ENCODE assay signal across 1 cellular context in the genomic region with DNA sequence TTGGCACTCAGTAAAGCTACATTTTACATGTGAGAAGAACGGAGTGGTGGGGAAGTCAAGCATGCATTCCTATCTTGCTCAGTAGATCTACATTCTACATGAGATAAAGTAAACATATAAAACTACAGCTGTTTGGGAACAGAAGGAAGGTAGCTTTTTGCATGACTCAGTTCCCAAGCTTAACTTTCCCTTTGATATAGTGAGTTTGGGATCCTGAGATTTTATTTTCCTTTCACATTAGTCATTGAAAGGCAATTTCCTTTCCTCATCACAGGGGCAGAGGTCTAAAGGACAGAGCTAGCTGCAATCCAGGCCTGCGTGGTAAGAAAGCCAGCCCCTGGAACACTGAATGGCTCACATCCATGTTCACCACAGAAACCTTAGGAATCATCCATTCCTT.
A peak's percentile ranks its signal among the peaks of the same experiment; 100 is the strongest.
TF ChIP-seq lines count a peak whose summit lies in the region.

No MANE protein-coding gene starts in this region.

TF ChIP-seq in HepG2, 621 proteins besides CTCF, POLR2A, EP300 and RAD21 (continued from another document):
- TF ChIP-seq FOSL2 (CRISPR knock-in tag; IDR thresholded peaks at IDR 0.05) (peak; percentile 75), NCOA5 (CRISPR knock-in tag; IDR thresholded peaks at IDR 0.05) (no peak), GFI1 (CRISPR knock-in tag; IDR thresholded peaks at IDR 0.05; ENCODE audit: borderline replicate concordance) (peak; percentile 93), ZNF496 (CRISPR knock-in tag; IDR thresholded peaks at IDR 0.05; ENCODE audit: insufficient replicate concordance) (no peak), CEBPB (IDR thresholded peaks at IDR 0.05; ENCODE audit: borderline replicate concordance, low read depth, low read length) (no peak), ATF1 (CRISPR knock-in tag; IDR thresholded peaks at IDR 0.05) (no peak), ZNF160 (CRISPR knock-in tag; IDR thresholded peaks at IDR 0.05) (no peak), JUNB (CRISPR knock-in tag; IDR thresholded peaks at IDR 0.05; ENCODE audit: borderline replicate concordance) (0 out of 2 replicates have a peak, but pooled peaks have one; percentile 39), KDM1A (CRISPR knock-in tag; IDR thresholded peaks at IDR 0.05) (no peak), ZNF550 (CRISPR knock-in tag; IDR thresholded peaks at IDR 0.05; ENCODE audit: borderline replicate concordance) (no peak), RXRB (CRISPR knock-in tag; IDR thresholded peaks at IDR 0.05; ENCODE audit: borderline replicate concordance) (no peak), ZNF101 (CRISPR knock-in tag; IDR thresholded peaks at IDR 0.05; ENCODE audit: borderline replicate concordance, low read depth) (no peak), EED (CRISPR knock-in tag; IDR thresholded peaks at IDR 0.05) (no peak), ZNF207 (IDR thresholded peaks at IDR 0.05; ENCODE audit: borderline replicate concordance) (no peak), ISX (CRISPR knock-in tag; conservative IDR thresholded peaks at IDR 0.05) (no peak)
- TF ChIP-seq, protein P1, sequence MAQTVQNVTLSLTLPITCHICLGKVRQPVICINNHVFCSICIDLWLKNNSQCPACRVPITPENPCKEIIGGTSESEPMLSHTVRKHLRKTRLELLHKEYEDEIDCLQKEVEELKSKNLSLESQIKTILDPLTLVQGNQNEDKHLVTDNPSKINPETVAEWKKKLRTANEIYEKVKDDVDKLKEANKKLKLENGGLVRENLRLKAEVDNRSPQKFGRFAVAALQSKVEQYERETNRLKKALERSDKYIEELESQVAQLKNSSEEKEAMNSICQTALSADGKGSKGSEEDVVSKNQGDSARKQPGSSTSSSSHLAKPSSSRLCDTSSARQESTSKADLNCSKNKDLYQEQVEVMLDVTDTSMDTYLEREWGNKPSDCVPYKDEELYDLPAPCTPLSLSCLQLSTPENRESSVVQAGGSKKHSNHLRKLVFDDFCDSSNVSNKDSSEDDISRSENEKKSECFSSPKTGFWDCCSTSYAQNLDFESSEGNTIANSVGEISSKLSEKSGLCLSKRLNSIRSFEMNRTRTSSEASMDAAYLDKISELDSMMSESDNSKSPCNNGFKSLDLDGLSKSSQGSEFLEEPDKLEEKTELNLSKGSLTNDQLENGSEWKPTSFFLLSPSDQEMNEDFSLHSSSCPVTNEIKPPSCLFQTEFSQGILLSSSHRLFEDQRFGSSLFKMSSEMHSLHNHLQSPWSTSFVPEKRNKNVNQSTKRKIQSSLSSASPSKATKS (CRISPR knock-in tag; IDR thresholded peaks at IDR 0.05): no peak
- TF ChIP-seq, protein P2, sequence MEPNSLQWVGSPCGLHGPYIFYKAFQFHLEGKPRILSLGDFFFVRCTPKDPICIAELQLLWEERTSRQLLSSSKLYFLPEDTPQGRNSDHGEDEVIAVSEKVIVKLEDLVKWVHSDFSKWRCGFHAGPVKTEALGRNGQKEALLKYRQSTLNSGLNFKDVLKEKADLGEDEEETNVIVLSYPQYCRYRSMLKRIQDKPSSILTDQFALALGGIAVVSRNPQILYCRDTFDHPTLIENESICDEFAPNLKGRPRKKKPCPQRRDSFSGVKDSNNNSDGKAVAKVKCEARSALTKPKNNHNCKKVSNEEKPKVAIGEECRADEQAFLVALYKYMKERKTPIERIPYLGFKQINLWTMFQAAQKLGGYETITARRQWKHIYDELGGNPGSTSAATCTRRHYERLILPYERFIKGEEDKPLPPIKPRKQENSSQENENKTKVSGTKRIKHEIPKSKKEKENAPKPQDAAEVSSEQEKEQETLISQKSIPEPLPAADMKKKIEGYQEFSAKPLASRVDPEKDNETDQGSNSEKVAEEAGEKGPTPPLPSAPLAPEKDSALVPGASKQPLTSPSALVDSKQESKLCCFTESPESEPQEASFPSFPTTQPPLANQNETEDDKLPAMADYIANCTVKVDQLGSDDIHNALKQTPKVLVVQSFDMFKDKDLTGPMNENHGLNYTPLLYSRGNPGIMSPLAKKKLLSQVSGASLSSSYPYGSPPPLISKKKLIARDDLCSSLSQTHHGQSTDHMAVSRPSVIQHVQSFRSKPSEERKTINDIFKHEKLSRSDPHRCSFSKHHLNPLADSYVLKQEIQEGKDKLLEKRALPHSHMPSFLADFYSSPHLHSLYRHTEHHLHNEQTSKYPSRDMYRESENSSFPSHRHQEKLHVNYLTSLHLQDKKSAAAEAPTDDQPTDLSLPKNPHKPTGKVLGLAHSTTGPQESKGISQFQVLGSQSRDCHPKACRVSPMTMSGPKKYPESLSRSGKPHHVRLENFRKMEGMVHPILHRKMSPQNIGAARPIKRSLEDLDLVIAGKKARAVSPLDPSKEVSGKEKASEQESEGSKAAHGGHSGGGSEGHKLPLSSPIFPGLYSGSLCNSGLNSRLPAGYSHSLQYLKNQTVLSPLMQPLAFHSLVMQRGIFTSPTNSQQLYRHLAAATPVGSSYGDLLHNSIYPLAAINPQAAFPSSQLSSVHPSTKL (CRISPR knock-in tag; IDR thresholded peaks at IDR 0.05): peak; percentile 30; the same call in 1 of the 2 replicates
- TF ChIP-seq, protein P3, sequence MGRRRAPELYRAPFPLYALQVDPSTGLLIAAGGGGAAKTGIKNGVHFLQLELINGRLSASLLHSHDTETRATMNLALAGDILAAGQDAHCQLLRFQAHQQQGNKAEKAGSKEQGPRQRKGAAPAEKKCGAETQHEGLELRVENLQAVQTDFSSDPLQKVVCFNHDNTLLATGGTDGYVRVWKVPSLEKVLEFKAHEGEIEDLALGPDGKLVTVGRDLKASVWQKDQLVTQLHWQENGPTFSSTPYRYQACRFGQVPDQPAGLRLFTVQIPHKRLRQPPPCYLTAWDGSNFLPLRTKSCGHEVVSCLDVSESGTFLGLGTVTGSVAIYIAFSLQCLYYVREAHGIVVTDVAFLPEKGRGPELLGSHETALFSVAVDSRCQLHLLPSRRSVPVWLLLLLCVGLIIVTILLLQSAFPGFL (CRISPR knock-in tag; IDR thresholded peaks at IDR 0.05): no peak
- TF ChIP-seq, protein P4, sequence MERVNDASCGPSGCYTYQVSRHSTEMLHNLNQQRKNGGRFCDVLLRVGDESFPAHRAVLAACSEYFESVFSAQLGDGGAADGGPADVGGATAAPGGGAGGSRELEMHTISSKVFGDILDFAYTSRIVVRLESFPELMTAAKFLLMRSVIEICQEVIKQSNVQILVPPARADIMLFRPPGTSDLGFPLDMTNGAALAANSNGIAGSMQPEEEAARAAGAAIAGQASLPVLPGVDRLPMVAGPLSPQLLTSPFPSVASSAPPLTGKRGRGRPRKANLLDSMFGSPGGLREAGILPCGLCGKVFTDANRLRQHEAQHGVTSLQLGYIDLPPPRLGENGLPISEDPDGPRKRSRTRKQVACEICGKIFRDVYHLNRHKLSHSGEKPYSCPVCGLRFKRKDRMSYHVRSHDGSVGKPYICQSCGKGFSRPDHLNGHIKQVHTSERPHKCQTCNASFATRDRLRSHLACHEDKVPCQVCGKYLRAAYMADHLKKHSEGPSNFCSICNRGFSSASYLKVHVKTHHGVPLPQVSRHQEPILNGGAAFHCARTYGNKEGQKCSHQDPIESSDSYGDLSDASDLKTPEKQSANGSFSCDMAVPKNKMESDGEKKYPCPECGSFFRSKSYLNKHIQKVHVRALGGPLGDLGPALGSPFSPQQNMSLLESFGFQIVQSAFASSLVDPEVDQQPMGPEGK (CRISPR knock-in tag; IDR thresholded peaks at IDR 0.05): no peak
- TF ChIP-seq, protein P5, sequence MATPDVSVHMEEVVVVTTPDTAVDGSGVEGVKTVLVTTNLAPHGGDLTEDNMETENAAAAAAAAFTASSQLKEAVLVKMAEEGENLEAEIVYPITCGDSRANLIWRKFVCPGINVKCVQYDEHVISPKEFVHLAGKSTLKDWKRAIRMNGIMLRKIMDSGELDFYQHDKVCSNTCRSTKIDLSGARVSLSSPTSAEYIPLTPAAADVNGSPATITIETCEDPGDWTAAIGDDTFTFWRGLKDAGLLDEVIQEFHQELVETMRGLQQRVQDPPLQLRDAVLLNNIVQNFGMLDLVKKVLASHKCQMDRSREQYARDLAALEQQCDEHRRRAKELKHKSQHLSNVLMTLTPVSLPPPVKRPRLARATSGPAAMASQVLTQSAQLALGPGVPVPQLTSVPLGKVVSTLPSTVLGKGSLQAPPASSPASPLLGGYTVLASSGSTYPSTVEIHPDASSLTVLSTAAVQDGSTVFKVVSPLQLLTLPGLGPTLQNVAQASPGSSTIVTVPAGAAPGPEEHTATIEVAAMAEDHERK (CRISPR knock-in tag; IDR thresholded peaks at IDR 0.05; ENCODE audit: low read depth): no peak
